ENCODE assay signal across 8 cellular contexts in the genomic region with DNA sequence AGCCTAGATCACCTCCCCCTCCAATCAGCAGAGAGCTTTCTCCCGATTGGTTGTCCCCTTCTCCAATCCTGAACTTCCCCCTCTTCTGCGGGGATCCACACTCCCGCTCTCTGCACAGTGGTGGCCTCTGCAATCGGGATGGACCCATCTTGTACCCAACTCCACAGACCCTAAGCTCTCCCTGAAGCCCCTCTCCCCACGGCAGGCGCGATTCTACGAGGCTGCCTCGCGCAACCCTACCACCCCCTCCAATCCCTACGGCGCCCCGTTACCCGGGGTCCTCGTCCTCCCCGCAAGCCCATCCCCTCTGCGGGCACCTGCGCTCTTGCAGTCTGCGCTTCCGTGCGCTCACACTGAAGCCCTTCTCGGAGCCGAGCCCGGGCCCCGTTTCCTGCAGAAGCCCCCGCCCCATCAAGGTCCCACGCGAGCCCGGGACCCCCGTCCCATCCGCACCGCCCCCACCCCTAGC. TPM values are rescaled to one million over a fixed set of nuclear protein-coding genes. Genes with fewer than 3 reads are reported as not detected.
DNase-seq lines count a peak whose midpoint lies in the region; ATAC-seq and TF ChIP-seq lines count a peak whose summit lies in the region.

No MANE protein-coding gene starts in this region.

- DNase-seq in NCI-H345 treated with DMSO at 0.1 percent for 48 hours (lab: John Stamatoyannopoulos, UW; ENCODE audit: unreplicated experiment) (peak; percentile 47), chondrocyte (ENCODE audit: low spot score) (no peak), kidney glomerular epithelial cell (lab: John Stamatoyannopoulos, UW) (peak; percentile 60)
- peak; percentile 79 for DNase-seq in activated CD4-positive, CD25-positive, alpha-beta regulatory T cell treated with anti-CD3 and anti-CD28 coated beads, Interleukin-2, amount 50 U/mL, for 72 hours
- DNase-seq in stimulated activated CD4-positive, alpha-beta T cell treated with anti-CD3 and anti-CD28 coated beads, Interleukin-15, amount 100 ng/mL, for 48 hours (ENCODE audit: low read depth in 2 of 2) = peak; percentile 68 to 76

- peak overlapping the region; percentile 84 for H2AFZ ChIP-seq in ACC112 (ENCODE audit: low read length, unreplicated experiment)

- no peaks in the 10 kb centered on the region for H3K36me3 ChIP-seq in ACC112 (ENCODE audit: insufficient read depth, low read length)

- H3K36me3 Mint-ChIP-seq in chondrocyte (ENCODE audit: low read depth) = no peaks in the 10 kb centered on the region

- no peaks in the 10 kb centered on the region for H3K9me3 Mint-ChIP-seq in chondrocyte (ENCODE audit: low read depth)

- no peak overlapping the region for H3K27ac ChIP-seq in ACC112 (ENCODE audit: low read depth, low read length)

- ATAC-seq in GM18867 (IDR thresholded peaks at IDR 0.05; ENCODE audit: unreplicated experiment) (peak; percentile 44), HG03135 (IDR thresholded peaks at IDR 0.05; ENCODE audit: unreplicated experiment) (peak; percentile 28)

- H3K27me3 Mint-ChIP-seq in chondrocyte (ENCODE audit: low read depth) = no peaks in the 10 kb centered on the region

- peak overlapping the region; percentile 97 for H3K27ac Mint-ChIP-seq in chondrocyte (ENCODE audit: unreplicated experiment)

- H3K4me1 ChIP-seq in ACC112 (ENCODE audit: control insufficient read depth, insufficient read depth, low read length, unreplicated experiment) = no peaks in the 10 kb centered on the region

- H3K79me2 ChIP-seq in ACC112 (ENCODE audit: control insufficient read depth, insufficient read depth, low read length, unreplicated experiment) = no peaks in the 10 kb centered on the region

- TF ChIP-seq CTCF in chondrocyte (IDR thresholded peaks at IDR 0.05) = no peak

- peak overlapping the region; percentile 97 for H3K4me3 Mint-ChIP-seq in chondrocyte (ENCODE audit: unreplicated experiment)

- no peaks in the 10 kb centered on the region for H3K27me3 ChIP-seq in ACC112 (ENCODE audit: insufficient read depth, low read length)

- peak overlapping the region; percentile 86 for H3K4me3 ChIP-seq in ACC112 (ENCODE audit: low read depth, low read length)

- H3K4me1 Mint-ChIP-seq in chondrocyte (ENCODE audit: low read depth) = peaks cover 30% of the 10 kb centered on the region

RNA-seq across cellular contexts. Expression of a gene that starts 0.5 kb away (rescaled TPM):
- total RNA-seq in chondrocyte = 35.8 to 37.6 TPM (median 37.3 TPM) in 3 replicates

RNA-seq across cellular contexts. Expression of a gene that starts 28.3 kb away (rescaled TPM):
- 1.0 to 1.8 TPM (median 1.7 TPM) in 3 replicates for total RNA-seq in chondrocyte
